In genomic region chr1:2312589-2313301, GRCh38 we compare ENCODE assay signal across 11 cellular contexts.
A peak's percentile ranks its signal among the peaks of the same experiment; 100 is the strongest.
DNase-seq lines count a peak whose midpoint lies in the region; ATAC-seq and TF ChIP-seq lines count a peak whose summit lies in the region.
"Had no signal": no experiment of that assay in that cellular context is flagged by ENCODE, and none has a peak within 500 bp of the region (broad histone marks: within the 10 kb centered on the region; RNA-seq: fewer than 3 reads in every experiment).

No MANE protein-coding gene starts in this region.

- 78% methylated on average over 10 to 18 of the region's 23 CpGs for WGBS in thyroid gland, 2 donors

- DNase-seq in DMS53 (lab: John Stamatoyannopoulos, UW) (peak; percentile 40), DMS53 treated with DMSO at 0.1 percent for 48 hours (lab: John Stamatoyannopoulos, UW; ENCODE audit: unreplicated experiment) (no peak), cerebellar nuclear complex (lab: John Stamatoyannopoulos, UW) (peak; percentile 86 to 98), myocyte (ENCODE audit: low read depth) (peak; percentile 73), thyroid gland (no peak), NOMO-1 (lab: John Stamatoyannopoulos, UW; ENCODE audit: unreplicated experiment in 2 of 2) (no peak)
- DNase-seq: foreskin melanocyte, NCI-H146 had no signal

- no peak for ATAC-seq in HG03460 (IDR thresholded peaks at IDR 0.05; ENCODE audit: unreplicated experiment)
- no peak for ATAC-seq in HG03439 (IDR thresholded peaks at IDR 0.05; ENCODE audit: unreplicated experiment)

- H3K27me3 ChIP-seq in thyroid gland, result no peaks in the 10 kb centered on the region
- H3K27me3 ChIP-seq: SJCRH30 had no signal

- peak overlapping the region in 2 of 3 donors; percentile 95 to 96 for H3K27ac ChIP-seq in thyroid gland
- H3K27ac ChIP-seq: SJCRH30 had no signal

- TF ChIP-seq POLR2A in thyroid gland (IDR thresholded peaks at IDR 0.05), result no peak

- intact Hi-C loops in thyroid gland (cut with DNase I), result loop anchor here (10.0 kb wide), 1 partner anchor 72 kb away; no protein-coding TSS in a partner anchor

- no peak overlapping the region for H3K4me3 ChIP-seq in thyroid gland (replicated peaks in 1 of 3)
- H3K4me3 ChIP-seq: SJCRH30 had no signal

- H3K36me3 ChIP-seq in thyroid gland, result peaks cover 13 to 14% of the 10 kb centered on the region in 2 donors

- no peak for TF ChIP-seq CTCF in thyroid gland (IDR thresholded peaks at IDR 0.05)

- no peaks in the 10 kb centered on the region for H3K9me3 ChIP-seq in thyroid gland
- H3K9me3 ChIP-seq: SJCRH30 had no signal

- peaks cover 22 to 61% of the 10 kb centered on the region in 2 donors for H3K4me1 ChIP-seq in thyroid gland

Comparison
In these comparisons a context has a peak if more than half of its experiments do, and no peak if none do; other contexts are left out.
1. DNase-seq: peak in DMS53 (single experiment), cerebellar nuclear complex (2 of 2) and myocyte (single experiment); none in DMS53 treated with DMSO at 0.1 percent for 48 hours (single experiment), thyroid gland (0 of 2) and NOMO-1 (0 of 2).